Comparison of ENCODE assay signal across 1 cellular context in the genomic region with DNA sequence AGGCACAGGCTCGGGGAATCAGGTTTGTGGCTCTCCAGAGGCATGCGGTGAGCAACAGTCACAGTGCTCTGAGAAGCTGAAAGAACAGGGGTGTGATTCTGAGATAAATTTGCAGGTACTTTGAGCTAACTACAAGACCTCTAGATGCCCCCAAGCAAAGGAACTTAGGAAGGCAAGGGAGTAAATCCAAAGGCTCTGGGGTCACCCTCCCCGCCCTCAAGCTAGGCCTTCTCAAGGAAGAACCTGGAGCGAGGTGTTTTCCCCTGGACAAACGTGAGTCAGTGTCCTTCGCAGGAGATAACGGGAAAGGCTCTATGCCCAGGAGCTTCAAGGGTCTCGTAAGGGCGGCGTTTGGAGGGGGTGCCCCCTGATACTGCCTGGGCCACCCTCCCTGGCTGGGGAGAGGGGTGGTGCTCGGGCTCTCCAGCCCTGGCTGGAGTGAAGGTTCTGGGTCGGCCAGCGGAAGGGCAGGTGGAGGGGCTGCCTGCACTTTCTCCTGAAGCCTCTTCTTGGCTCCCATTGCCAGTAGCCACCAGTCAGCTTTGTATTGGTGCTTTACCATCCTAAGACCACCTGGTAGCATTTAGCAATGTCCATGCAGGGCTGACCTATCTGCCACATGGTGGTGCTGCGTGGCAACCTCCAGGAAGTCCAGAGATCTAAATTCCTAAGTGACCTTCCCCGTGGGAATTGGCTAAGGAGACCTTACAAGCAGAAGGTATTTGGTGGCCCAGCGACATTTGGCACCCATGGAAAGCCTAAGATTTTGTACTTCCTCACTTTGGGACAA.
TF ChIP-seq lines count a peak whose summit lies in the region.

No MANE protein-coding gene starts in this region.

TF ChIP-seq in H1, 55 proteins besides CTCF, POLR2A, EP300 and RAD21 (continued from another document):
- TF ChIP-seq JUN (IDR thresholded peaks at IDR 0.05; ENCODE audit: low read depth, low read length) (no peak), SP2 (IDR thresholded peaks at IDR 0.05; ENCODE audit: low read length) (no peak), SRF (IDR thresholded peaks at IDR 0.05; ENCODE audit: low read depth, low read length) (no peak), NANOG (IDR thresholded peaks at IDR 0.05; ENCODE audit: insufficient read depth, low read depth, low read length, poor library complexity, severe bottlenecking) (no peak), BACH1 (IDR thresholded peaks at IDR 0.05; ENCODE audit: low read length) (no peak), RBBP5 (IDR thresholded peaks at IDR 0.05; ENCODE audit: borderline replicate concordance, low read depth, low read length) (no peak), GABPA (IDR thresholded peaks at IDR 0.05; ENCODE audit: borderline replicate concordance, insufficient read depth, low read length) (no peak), SIX5 (IDR thresholded peaks at IDR 0.05; ENCODE audit: low read depth, low read length) (no peak), CHD1 (IDR thresholded peaks at IDR 0.05; ENCODE audit: low read depth, low read length) (no peak), TAF1 (IDR thresholded peaks at IDR 0.05; ENCODE audit: low read depth, low read length) (no peak), SP4 (IDR thresholded peaks at IDR 0.05; ENCODE audit: low read length) (no peak), BCL11A (IDR thresholded peaks at IDR 0.05; ENCODE audit: low read depth in 2 of 2, low read length in 2 of 2) (no peak), CREB1 (IDR thresholded peaks at IDR 0.05) (no peak)
- TF ChIP-seq, protein P1, sequence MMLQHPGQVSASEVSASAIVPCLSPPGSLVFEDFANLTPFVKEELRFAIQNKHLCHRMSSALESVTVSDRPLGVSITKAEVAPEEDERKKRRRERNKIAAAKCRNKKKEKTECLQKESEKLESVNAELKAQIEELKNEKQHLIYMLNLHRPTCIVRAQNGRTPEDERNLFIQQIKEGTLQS (IDR thresholded peaks at IDR 0.05; ENCODE audit: insufficient read depth, low read depth, low read length), result no peak
